In the genomic region with DNA sequence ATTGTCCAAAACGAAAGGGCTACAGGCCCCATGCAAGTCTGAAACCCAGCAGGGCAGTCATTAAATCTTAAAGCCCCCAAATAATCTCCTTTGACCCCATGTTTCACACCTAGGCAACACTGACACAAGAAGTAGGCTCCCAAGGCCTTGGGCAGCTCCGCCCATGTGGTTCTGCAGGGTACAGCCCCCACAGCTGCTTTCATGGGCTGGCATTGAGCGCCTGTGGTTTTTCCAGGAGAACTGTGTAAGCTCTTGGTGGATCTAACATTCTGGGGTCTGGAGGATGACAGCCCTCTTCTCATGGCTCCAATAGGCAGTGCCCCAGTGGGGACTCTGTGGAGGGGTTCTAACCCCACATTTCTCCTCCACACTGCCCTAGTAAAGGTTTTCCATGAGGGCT, we compare ENCODE assay signal across 10 cellular contexts.
"Had no signal": no experiment of that assay in that cellular context is flagged by ENCODE, and none has a peak within 500 bp of the region (broad histone marks: within the 10 kb centered on the region; RNA-seq: fewer than 3 reads in every experiment).

No MANE protein-coding gene starts in this region.

- H3K4me1 ChIP-seq: HAP-1 had no signal

- H3K4me1 Mint-ChIP-seq: GM23338 had no signal

- DNase-seq: GM23248, GOT3, H7, HCEC 1CT, HFFc6 had no signal

- H2AFZ ChIP-seq: GM23248, GM23338 had no signal

- ATAC-seq: GM23338, HCT116 had no signal

- H3K36me3 ChIP-seq: HAP-1 had no signal

- H3K4me3 Mint-ChIP-seq: GM23338, HFFc6 had no signal

- H3K27ac ChIP-seq: GM23248 had no signal

- H3K27ac Mint-ChIP-seq: GM23338, HFFc6 had no signal

- H3K9ac ChIP-seq: GM23248 had no signal

- FAIRE-seq: H1, H54 had no signal

- H3K4me3 ChIP-seq: GM23248, GM23338, HAP-1 had no signal

- H3K9me3 ChIP-seq: HAP-1 had no signal

- H3K4me2 ChIP-seq: GM23338 had no signal

- H3K9me3 Mint-ChIP-seq: GM23338 had no signal
